Comparison of ENCODE assay signal across 32 cellular contexts in the genomic region with DNA sequence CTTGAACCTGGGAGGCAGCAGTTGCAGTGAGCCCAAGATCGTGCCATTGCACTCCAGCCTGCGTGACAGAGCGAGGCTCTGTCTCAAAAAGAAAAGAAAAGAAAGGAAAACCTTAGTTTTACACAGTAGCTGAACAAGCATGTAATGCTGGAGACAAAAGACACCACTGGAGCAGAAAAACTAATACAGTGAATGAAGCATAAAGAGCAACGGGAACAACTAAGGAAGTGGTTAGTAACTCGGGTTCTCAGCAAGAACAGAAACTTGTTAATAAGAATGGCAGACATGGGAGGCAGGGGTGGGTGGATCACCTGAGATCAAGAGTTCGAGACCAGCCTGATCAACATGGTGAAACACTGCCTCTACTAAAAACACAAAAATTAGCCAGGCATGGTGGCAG.
"Had no signal": no experiment of that assay in that cellular context is flagged by ENCODE, and none has a peak within 500 bp of the region (broad histone marks: within the 10 kb centered on the region; RNA-seq: fewer than 3 reads in every experiment).

No MANE protein-coding gene starts in this region.

- H3K4me3 ChIP-seq: Peyer's patch, SJSA1 had no signal

- H3K36me3 ChIP-seq: Peyer's patch, SJSA1 had no signal

- DNase-seq: Karpas-422, MM.1S, MV-4-11, NCI-H1048, NCI-H1092 treated with DMSO at 0.1 percent for 48 hours, NCI-H1105 treated with DMSO at 0.1 percent for 48 hours, NCI-H1417, NCI-H1436, NCI-H146, NCI-H1694, NCI-H187, NCI-H1930, NCI-H2029 treated with DMSO at 0.1 percent for 48 hours, NCI-H2081 treated with DMSO at 0.1 percent for 48 hours, NCI-H2107, NCI-H2171, NCI-H226, NCI-H446 treated with DMSO at 0.1 percent for 48 hours, NCI-H510A, NCI-H524, NCI-H526, NCI-H69, NCI-H748 treated with DMSO at 0.1 percent for 48 hours, NCI-H82, Peyer's patch, Right ventricle myocardium superior, RPMI8226, SHP77 treated with DMSO at 0.1 percent for 48 hours, SK-N-SH, SW 1271 had no signal

- H3K9me3 ChIP-seq: Peyer's patch, SJSA1, SK-N-SH had no signal

- H3K9ac ChIP-seq: KMS-11, SK-N-SH had no signal

- H3K27me3 ChIP-seq: Peyer's patch, SJSA1 had no signal

- H3K4me1 ChIP-seq: Peyer's patch, SJSA1 had no signal

- H3K27ac ChIP-seq: KMS-11, Peyer's patch, SJSA1 had no signal

- H3K4me2 ChIP-seq: KMS-11, SK-N-SH had no signal

- H3K9me2 ChIP-seq: SK-N-SH had no signal
